ENCODE assay signal across 11 cellular contexts in genomic region chr11:34208266-34209135, GRCh38.
DNase-seq lines count a peak whose midpoint lies in the region; ATAC-seq and TF ChIP-seq lines count a peak whose summit lies in the region.
"Had no signal": no experiment of that assay in that cellular context is flagged by ENCODE, and none has a peak within 500 bp of the region (broad histone marks: within the 10 kb centered on the region; RNA-seq: fewer than 3 reads in every experiment).

No MANE protein-coding gene starts in this region.

- no peaks in the 10 kb centered on the region for H3K36me3 ChIP-seq in PC-3 (ENCODE audit: low read depth, low read length)
- H3K36me3 ChIP-seq in brain microvascular endothelial cell (replicated peaks): no peaks in the 10 kb centered on the region

- H3K9ac ChIP-seq in PC-3 (ENCODE audit: low read length): no peak overlapping the region

- peaks cover under 1% of the 10 kb centered on the region for H3F3A ChIP-seq in PC-3 (ENCODE audit: low read length, unreplicated experiment)

- H2AFZ ChIP-seq in PC-3 (ENCODE audit: low read length): no peak overlapping the region

- H3K9me3 ChIP-seq in PC-3 (ENCODE audit: low read length): no peaks in the 10 kb centered on the region
- H3K9me3 ChIP-seq: testis had no signal

- H3K36me3 Mint-ChIP-seq in activated CD4-positive, alpha-beta memory T cell treated with anti-CD3 and anti-CD28 coated beads for 36 hours: no peaks in the 10 kb centered on the region
- H3K36me3 Mint-ChIP-seq: IgD-negative memory B cell had no signal

- no TSS peak for BruUV-seq in PC-3 (replicated peaks; lab: Mats Ljungman, UMichigan)

- H3K79me2 ChIP-seq in PC-3 (ENCODE audit: low read length): 0 out of 2 replicates have a peak, but pooled peaks cover 5% of the 10 kb centered on the region

- CTCF ChIA-PET in activated CD4-positive, alpha-beta memory T cell treated with anti-CD3 and anti-CD28 coated beads for 36 hours (lab: Charles Lee): interaction anchor here (1.1 kb wide), 1 partner anchor 35 kb away, joined by 6 read pairs; no protein-coding TSS in a partner anchor
- CTCF ChIA-PET in PC-3 (lab: Charles Lee): no interaction called here

- H3K27me3 ChIP-seq in PC-3 (ENCODE audit: low read length) (no peaks in the 10 kb centered on the region), brain microvascular endothelial cell (replicated peaks) (no peaks in the 10 kb centered on the region)
- H3K27me3 ChIP-seq: testis had no signal

- H3K9me2 ChIP-seq in PC-3 (replicated peaks; ENCODE audit: low read length): no peaks in the 10 kb centered on the region

- no peaks in the 10 kb centered on the region for H3K9me3 Mint-ChIP-seq in activated CD4-positive, alpha-beta memory T cell treated with anti-CD3 and anti-CD28 coated beads for 36 hours
- H3K9me3 Mint-ChIP-seq: IgD-negative memory B cell had no signal

- no peak overlapping the region for H3K4me3 Mint-ChIP-seq in activated CD4-positive, alpha-beta memory T cell treated with anti-CD3 and anti-CD28 coated beads for 36 hours
- H3K4me3 Mint-ChIP-seq: IgD-negative memory B cell had no signal

- intact Hi-C loops in activated CD4-positive, alpha-beta memory T cell treated with anti-CD3 and anti-CD28 coated beads for 36 hours (cut with micrococcal nuclease): no loop called here
- intact Hi-C loops in PC-3 (cut with micrococcal nuclease): no loop called here

- ATAC-seq in PC-3: no peak
- ATAC-seq in GM21528 (IDR thresholded peaks at IDR 0.05; ENCODE audit: low FRiP score, unreplicated experiment): no peak
- no peak for ATAC-seq in HG03378 (IDR thresholded peaks at IDR 0.05; ENCODE audit: unreplicated experiment)

- H4K20me1 ChIP-seq in PC-3 (ENCODE audit: low read length): no peaks in the 10 kb centered on the region

- POLR2A ChIA-PET in activated CD4-positive, alpha-beta memory T cell treated with anti-CD3 and anti-CD28 coated beads for 36 hours (lab: Charles Lee): no interaction called here
- POLR2A ChIA-PET in PC-3 (lab: Charles Lee; ENCODE audit: unreplicated experiment): no interaction called here

- DNase-seq in ACHN (peak; percentile 16), HK-2 (ENCODE audit: unreplicated experiment) (peak; percentile 15), kidney glomerular epithelial cell (lab: John Stamatoyannopoulos, UW) (peak; percentile 42), PC-3 (no peak), brain microvascular endothelial cell (no peak)
- peak; percentile 32 for DNase-seq in activated CD4-positive, alpha-beta memory T cell treated with anti-CD3 and anti-CD28 coated beads for 36 hours
- DNase-seq: islet precursor cell, testis had no signal

- peaks cover 1% of the 10 kb centered on the region for H3K27me3 Mint-ChIP-seq in activated CD4-positive, alpha-beta memory T cell treated with anti-CD3 and anti-CD28 coated beads for 36 hours
- H3K27me3 Mint-ChIP-seq: IgD-negative memory B cell had no signal

- H3K27ac Mint-ChIP-seq in activated CD4-positive, alpha-beta memory T cell treated with anti-CD3 and anti-CD28 coated beads for 36 hours: no peak overlapping the region

- H3K4me3 ChIP-seq in PC-3 (ENCODE audit: low read length) (no peak overlapping the region), brain microvascular endothelial cell (ENCODE audit: low read depth, low read length) (no peak overlapping the region)
- H3K4me3 ChIP-seq: testis had no signal

- H3K27ac ChIP-seq in PC-3 (ENCODE audit: low read length) (no peak overlapping the region), brain microvascular endothelial cell (no peak overlapping the region)
- H3K27ac ChIP-seq: testis had no signal

- in situ Hi-C loops in ACHN (cut with HindIII; ENCODE audit: low pct_ligation_motif_present, low pct_unique_long_range_greater_than_20kb, low sequenced_read_pairs) (no loop called here), brain microvascular endothelial cell (cut with HindIII; ENCODE audit: low pct_ligation_motif_present, low sequenced_read_pairs) (no loop called here)

- H3K4me1 ChIP-seq in PC-3 (ENCODE audit: insufficient read depth, low read length): peaks cover 33% of the 10 kb centered on the region

- H3K4me1 Mint-ChIP-seq in activated CD4-positive, alpha-beta memory T cell treated with anti-CD3 and anti-CD28 coated beads for 36 hours (ENCODE audit: low read depth): peaks cover 8% of the 10 kb centered on the region
- H3K4me1 Mint-ChIP-seq: IgD-negative memory B cell had no signal

- no peak overlapping the region for H3K4me2 ChIP-seq in PC-3 (ENCODE audit: low read length)

- TF ChIP-seq CTCF in PC-3 (conservative IDR thresholded peaks at IDR 0.05; ENCODE audit: low read depth, low read length) (no peak), brain microvascular endothelial cell (IDR thresholded peaks at IDR 0.05; ENCODE audit: low read depth, low read length, missing control alignments) (no peak)

Comparison
In these comparisons a context has a peak if more than half of its experiments do, and no peak if none do; other contexts are left out.
1. DNase-seq: peak in ACHN (single experiment), HK-2 (single experiment), activated CD4-positive, alpha-beta memory T cell treated with anti-CD3 and anti-CD28 coated beads for 36 hours (single experiment) and kidney glomerular epithelial cell (single experiment); none in PC-3 (single experiment) and brain microvascular endothelial cell (single experiment).